ENCODE assay signal across 1 cellular context in the genomic region with DNA sequence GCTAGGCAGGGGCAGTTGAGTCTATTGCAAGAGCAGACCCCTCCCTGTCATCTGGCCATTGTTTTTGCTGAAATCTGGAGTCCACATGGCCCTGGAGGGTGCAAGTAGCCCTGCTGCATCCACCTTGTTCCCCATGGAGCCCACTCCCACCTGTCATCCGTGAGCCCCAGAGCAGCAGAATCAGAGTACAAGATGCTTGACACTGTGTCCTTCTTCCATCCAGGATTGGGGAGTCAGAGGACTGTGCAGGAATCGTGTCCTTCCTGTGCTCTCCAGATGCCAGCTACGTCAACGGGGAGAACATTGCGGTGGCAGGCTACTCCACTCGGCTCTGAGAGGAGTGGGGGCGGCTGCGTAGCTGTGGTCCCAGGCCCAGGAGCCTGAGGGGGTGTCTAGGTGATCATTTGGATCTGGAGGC.
TF ChIP-seq lines count a peak whose summit lies in the region.

No MANE protein-coding gene starts in this region.

TF ChIP-seq in HepG2, 621 proteins besides CTCF, POLR2A, EP300 and RAD21 (continued from another document and continues in another):
- TF ChIP-seq, protein P1, sequence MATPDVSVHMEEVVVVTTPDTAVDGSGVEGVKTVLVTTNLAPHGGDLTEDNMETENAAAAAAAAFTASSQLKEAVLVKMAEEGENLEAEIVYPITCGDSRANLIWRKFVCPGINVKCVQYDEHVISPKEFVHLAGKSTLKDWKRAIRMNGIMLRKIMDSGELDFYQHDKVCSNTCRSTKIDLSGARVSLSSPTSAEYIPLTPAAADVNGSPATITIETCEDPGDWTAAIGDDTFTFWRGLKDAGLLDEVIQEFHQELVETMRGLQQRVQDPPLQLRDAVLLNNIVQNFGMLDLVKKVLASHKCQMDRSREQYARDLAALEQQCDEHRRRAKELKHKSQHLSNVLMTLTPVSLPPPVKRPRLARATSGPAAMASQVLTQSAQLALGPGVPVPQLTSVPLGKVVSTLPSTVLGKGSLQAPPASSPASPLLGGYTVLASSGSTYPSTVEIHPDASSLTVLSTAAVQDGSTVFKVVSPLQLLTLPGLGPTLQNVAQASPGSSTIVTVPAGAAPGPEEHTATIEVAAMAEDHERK (CRISPR knock-in tag; IDR thresholded peaks at IDR 0.05; ENCODE audit: low read depth) = no peak
- TF ChIP-seq, protein P2, sequence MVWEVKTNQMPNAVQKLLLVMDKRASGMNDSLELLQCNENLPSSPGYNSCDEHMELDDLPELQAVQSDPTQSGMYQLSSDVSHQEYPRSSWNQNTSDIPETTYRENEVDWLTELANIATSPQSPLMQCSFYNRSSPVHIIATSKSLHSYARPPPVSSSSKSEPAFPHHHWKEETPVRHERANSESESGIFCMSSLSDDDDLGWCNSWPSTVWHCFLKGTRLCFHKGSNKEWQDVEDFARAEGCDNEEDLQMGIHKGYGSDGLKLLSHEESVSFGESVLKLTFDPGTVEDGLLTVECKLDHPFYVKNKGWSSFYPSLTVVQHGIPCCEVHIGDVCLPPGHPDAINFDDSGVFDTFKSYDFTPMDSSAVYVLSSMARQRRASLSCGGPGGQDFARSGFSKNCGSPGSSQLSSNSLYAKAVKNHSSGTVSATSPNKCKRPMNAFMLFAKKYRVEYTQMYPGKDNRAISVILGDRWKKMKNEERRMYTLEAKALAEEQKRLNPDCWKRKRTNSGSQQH (CRISPR knock-in tag; IDR thresholded peaks at IDR 0.05; ENCODE audit: low read depth) = no peak
- no peak for TF ChIP-seq RBAK (CRISPR knock-in tag; IDR thresholded peaks at IDR 0.05)
- TF ChIP-seq MXD4 (CRISPR knock-in tag; IDR thresholded peaks at IDR 0.05) = no peak
- TF ChIP-seq, protein P3, sequence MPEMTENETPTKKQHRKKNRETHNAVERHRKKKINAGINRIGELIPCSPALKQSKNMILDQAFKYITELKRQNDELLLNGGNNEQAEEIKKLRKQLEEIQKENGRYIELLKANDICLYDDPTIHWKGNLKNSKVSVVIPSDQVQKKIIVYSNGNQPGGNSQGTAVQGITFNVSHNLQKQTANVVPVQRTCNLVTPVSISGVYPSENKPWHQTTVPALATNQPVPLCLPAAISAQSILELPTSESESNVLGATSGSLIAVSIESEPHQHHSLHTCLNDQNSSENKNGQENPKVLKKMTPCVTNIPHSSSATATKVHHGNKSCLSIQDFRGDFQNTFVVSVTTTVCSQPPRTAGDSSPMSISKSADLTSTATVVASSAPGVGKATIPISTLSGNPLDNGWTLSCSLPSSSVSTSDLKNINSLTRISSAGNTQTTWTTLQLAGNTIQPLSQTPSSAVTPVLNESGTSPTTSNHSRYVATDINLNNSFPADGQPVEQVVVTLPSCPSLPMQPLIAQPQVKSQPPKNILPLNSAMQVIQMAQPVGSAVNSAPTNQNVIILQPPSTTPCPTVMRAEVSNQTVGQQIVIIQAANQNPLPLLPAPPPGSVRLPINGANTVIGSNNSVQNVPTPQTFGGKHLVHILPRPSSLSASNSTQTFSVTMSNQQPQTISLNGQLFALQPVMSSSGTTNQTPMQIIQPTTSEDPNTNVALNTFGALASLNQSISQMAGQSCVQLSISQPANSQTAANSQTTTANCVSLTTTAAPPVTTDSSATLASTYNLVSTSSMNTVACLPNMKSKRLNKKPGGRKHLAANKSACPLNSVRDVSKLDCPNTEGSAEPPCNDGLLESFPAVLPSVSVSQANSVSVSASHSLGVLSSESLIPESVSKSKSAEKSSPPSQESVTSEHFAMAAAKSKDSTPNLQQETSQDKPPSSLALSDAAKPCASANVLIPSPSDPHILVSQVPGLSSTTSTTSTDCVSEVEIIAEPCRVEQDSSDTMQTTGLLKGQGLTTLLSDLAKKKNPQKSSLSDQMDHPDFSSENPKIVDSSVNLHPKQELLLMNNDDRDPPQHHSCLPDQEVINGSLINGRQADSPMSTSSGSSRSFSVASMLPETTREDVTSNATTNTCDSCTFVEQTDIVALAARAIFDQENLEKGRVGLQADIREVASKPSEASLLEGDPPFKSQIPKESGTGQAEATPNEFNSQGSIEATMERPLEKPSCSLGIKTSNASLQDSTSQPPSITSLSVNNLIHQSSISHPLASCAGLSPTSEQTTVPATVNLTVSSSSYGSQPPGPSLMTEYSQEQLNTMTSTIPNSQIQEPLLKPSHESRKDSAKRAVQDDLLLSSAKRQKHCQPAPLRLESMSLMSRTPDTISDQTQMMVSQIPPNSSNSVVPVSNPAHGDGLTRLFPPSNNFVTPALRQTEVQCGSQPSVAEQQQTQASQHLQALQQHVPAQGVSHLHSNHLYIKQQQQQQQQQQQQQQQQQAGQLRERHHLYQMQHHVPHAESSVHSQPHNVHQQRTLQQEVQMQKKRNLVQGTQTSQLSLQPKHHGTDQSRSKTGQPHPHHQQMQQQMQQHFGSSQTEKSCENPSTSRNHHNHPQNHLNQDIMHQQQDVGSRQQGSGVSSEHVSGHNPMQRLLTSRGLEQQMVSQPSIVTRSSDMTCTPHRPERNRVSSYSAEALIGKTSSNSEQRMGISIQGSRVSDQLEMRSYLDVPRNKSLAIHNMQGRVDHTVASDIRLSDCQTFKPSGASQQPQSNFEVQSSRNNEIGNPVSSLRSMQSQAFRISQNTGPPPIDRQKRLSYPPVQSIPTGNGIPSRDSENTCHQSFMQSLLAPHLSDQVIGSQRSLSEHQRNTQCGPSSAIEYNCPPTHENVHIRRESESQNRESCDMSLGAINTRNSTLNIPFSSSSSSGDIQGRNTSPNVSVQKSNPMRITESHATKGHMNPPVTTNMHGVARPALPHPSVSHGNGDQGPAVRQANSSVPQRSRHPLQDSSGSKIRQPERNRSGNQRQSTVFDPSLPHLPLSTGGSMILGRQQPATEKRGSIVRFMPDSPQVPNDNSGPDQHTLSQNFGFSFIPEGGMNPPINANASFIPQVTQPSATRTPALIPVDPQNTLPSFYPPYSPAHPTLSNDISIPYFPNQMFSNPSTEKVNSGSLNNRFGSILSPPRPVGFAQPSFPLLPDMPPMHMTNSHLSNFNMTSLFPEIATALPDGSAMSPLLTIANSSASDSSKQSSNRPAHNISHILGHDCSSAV (CRISPR knock-in tag; IDR thresholded peaks at IDR 0.05; ENCODE audit: borderline replicate concordance) = no peak
- no peak for TF ChIP-seq NFE2 (CRISPR knock-in tag; IDR thresholded peaks at IDR 0.05)
- TF ChIP-seq, protein P4, sequence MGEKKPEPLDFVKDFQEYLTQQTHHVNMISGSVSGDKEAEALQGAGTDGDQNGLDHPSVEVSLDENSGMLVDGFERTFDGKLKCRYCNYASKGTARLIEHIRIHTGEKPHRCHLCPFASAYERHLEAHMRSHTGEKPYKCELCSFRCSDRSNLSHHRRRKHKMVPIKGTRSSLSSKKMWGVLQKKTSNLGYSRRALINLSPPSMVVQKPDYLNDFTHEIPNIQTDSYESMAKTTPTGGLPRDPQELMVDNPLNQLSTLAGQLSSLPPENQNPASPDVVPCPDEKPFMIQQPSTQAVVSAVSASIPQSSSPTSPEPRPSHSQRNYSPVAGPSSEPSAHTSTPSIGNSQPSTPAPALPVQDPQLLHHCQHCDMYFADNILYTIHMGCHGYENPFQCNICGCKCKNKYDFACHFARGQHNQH (CRISPR knock-in tag; IDR thresholded peaks at IDR 0.05) = no peak
- TF ChIP-seq ZNF296 (CRISPR knock-in tag; conservative IDR thresholded peaks at IDR 0.05) = no peak
- TF ChIP-seq EEA1 (CRISPR knock-in tag; IDR thresholded peaks at IDR 0.05; ENCODE audit: borderline replicate concordance) = peak; percentile 77; the same call in 1 of the 2 replicates
- TF ChIP-seq, protein P5, sequence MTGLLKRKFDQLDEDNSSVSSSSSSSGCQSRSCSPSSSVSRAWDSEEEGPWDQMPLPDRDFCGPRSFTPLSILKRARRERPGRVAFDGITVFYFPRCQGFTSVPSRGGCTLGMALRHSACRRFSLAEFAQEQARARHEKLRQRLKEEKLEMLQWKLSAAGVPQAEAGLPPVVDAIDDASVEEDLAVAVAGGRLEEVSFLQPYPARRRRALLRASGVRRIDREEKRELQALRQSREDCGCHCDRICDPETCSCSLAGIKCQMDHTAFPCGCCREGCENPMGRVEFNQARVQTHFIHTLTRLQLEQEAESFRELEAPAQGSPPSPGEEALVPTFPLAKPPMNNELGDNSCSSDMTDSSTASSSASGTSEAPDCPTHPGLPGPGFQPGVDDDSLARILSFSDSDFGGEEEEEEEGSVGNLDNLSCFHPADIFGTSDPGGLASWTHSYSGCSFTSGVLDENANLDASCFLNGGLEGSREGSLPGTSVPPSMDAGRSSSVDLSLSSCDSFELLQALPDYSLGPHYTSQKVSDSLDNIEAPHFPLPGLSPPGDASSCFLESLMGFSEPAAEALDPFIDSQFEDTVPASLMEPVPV (CRISPR knock-in tag; IDR thresholded peaks at IDR 0.05) = no peak
- TF ChIP-seq ZNF737 (CRISPR knock-in tag; IDR thresholded peaks at IDR 0.05; ENCODE audit: borderline replicate concordance) = no peak
- TF ChIP-seq ZNF781 (CRISPR knock-in tag; IDR thresholded peaks at IDR 0.05; ENCODE audit: borderline replicate concordance, not compliant biosample characterization) = no peak
- no peak for TF ChIP-seq ZNF7 (CRISPR knock-in tag; IDR thresholded peaks at IDR 0.05)
- no peak for TF ChIP-seq ZNF431 (CRISPR knock-in tag; IDR thresholded peaks at IDR 0.05; ENCODE audit: borderline replicate concordance, low read depth)
- no peak for TF ChIP-seq SNAPC2 (CRISPR knock-in tag; IDR thresholded peaks at IDR 0.05)
- TF ChIP-seq, protein P6, sequence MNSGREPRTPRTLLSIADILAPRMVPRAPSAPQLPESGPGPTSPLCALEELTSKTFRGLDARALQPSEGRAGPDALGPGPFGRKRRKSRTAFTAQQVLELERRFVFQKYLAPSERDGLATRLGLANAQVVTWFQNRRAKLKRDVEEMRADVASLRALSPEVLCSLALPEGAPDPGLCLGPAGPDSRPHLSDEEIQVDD (CRISPR knock-in tag; IDR thresholded peaks at IDR 0.05; ENCODE audit: borderline replicate concordance) = 0 out of 2 replicates have a peak, but pooled peaks have one; percentile 20
- TF ChIP-seq ZBTB38 (CRISPR knock-in tag; IDR thresholded peaks at IDR 0.05) = no peak
- TF ChIP-seq, protein P7, sequence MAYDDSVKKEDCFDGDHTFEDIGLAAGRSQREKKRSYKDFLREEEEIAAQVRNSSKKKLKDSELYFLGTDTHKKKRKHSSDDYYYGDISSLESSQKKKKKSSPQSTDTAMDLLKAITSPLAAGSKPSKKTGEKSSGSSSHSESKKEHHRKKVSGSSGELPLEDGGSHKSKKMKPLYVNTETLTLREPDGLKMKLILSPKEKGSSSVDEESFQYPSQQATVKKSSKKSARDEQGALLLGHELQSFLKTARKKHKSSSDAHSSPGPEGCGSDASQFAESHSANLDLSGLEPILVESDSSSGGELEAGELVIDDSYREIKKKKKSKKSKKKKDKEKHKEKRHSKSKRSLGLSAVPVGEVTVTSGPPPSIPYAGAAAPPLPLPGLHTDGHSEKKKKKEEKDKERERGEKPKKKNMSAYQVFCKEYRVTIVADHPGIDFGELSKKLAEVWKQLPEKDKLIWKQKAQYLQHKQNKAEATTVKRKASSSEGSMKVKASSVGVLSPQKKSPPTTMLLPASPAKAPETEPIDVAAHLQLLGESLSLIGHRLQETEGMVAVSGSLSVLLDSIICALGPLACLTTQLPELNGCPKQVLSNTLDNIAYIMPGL (CRISPR knock-in tag; IDR thresholded peaks at IDR 0.05; ENCODE audit: borderline replicate concordance in 1 of 2, low read depth in 1 of 2) = no peak
- no peak for TF ChIP-seq MBD4 (IDR thresholded peaks at IDR 0.05; ENCODE audit: borderline replicate concordance, low read length)
- TF ChIP-seq, protein P8, sequence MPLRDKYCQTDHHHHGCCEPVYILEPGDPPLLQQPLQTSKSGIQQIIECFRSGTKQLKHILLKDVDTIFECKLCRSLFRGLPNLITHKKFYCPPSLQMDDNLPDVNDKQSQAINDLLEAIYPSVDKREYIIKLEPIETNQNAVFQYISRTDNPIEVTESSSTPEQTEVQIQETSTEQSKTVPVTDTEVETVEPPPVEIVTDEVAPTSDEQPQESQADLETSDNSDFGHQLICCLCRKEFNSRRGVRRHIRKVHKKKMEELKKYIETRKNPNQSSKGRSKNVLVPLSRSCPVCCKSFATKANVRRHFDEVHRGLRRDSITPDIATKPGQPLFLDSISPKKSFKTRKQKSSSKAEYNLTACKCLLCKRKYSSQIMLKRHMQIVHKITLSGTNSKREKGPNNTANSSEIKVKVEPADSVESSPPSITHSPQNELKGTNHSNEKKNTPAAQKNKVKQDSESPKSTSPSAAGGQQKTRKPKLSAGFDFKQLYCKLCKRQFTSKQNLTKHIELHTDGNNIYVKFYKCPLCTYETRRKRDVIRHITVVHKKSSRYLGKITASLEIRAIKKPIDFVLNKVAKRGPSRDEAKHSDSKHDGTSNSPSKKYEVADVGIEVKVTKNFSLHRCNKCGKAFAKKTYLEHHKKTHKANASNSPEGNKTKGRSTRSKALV (CRISPR knock-in tag; IDR thresholded peaks at IDR 0.05) = no peak
- TF ChIP-seq RBM22 (optimal IDR thresholded peaks at IDR 0.05; ENCODE audit: low read length) = peak; percentile 78
- no peak for TF ChIP-seq ZNF788 (CRISPR knock-in tag; IDR thresholded peaks at IDR 0.05; ENCODE audit: borderline replicate concordance)
- TF ChIP-seq SMARCE1 (IDR thresholded peaks at IDR 0.05; ENCODE audit: borderline replicate concordance) = no peak
- TF ChIP-seq, protein P9, sequence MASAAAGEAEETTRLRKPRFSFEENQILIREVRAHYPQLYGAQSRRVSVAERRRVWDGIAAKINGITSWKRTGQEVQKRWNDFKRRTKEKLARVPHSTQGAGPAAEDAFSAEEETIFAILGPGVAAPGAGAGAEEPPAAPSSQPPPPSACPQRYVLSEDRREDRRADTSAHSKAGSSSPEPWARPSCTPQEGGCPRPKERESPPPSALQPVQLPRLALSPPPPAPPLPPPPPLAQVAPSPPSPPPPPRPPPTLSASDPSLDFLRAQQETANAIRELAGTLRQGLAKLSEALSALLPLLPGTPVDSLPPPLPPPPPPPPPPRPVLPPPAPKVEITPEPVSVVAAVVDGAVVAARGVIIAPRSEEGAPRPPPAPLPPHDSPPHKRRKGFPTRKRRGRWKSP (CRISPR knock-in tag; IDR thresholded peaks at IDR 0.05) = no peak
- TF ChIP-seq ZMAT3 (CRISPR knock-in tag; conservative IDR thresholded peaks at IDR 0.05) = no peak
- no peak for TF ChIP-seq ZNF382 (CRISPR knock-in tag; IDR thresholded peaks at IDR 0.05; ENCODE audit: borderline replicate concordance)
- no peak for TF ChIP-seq RCOR2 (CRISPR knock-in tag; IDR thresholded peaks at IDR 0.05)
- no peak for TF ChIP-seq DMAP1 (CRISPR knock-in tag; IDR thresholded peaks at IDR 0.05)
- TF ChIP-seq ZNF570 (CRISPR knock-in tag; IDR thresholded peaks at IDR 0.05; ENCODE audit: borderline replicate concordance) = no peak
- no peak for TF ChIP-seq NR2F1 (CRISPR knock-in tag; IDR thresholded peaks at IDR 0.05)
- no peak for TF ChIP-seq GLI4 (CRISPR knock-in tag; IDR thresholded peaks at IDR 0.05; ENCODE audit: borderline replicate concordance)
- TF ChIP-seq ZNF629 (CRISPR knock-in tag; conservative IDR thresholded peaks at IDR 0.05) = no peak
- TF ChIP-seq ETV5 (CRISPR knock-in tag; IDR thresholded peaks at IDR 0.05; ENCODE audit: borderline replicate concordance) = no peak
- TF ChIP-seq ZZZ3 (CRISPR knock-in tag; IDR thresholded peaks at IDR 0.05; ENCODE audit: borderline replicate concordance) = no peak
- 0 out of 2 replicates have a peak, but pooled peaks have one; percentile 3 for TF ChIP-seq ARNT2 (CRISPR knock-in tag; IDR thresholded peaks at IDR 0.05; ENCODE audit: low read depth)
- no peak for TF ChIP-seq ZNF773 (CRISPR knock-in tag; IDR thresholded peaks at IDR 0.05; ENCODE audit: borderline replicate concordance)
- TF ChIP-seq, protein P10, sequence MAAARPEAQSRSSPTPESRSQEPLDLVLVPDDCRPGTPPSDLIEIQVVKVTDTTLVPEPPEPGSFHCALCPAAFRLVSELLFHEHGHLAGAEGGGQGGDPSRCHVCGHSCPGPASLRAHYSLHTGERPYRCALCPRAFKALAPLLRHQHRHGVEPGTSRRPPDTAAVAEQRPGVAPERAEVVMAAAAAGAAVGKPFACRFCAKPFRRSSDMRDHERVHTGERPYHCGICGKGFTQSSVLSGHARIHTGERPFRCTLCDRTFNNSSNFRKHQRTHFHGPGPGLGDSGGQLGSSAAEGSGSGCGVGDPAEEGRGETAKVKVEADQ (CRISPR knock-in tag; IDR thresholded peaks at IDR 0.05; ENCODE audit: borderline replicate concordance) = no peak
- 0 out of 2 replicates have a peak, but pooled peaks have one; percentile 32 for TF ChIP-seq BORCS8-MEF2B (CRISPR knock-in tag; IDR thresholded peaks at IDR 0.05)
